24 cellular contexts compared by ENCODE assay signal in genomic region chr2:11535899-11536344, GRCh38. TPM values are rescaled to one million over a fixed set of nuclear protein-coding genes. Genes with fewer than 3 reads are reported as not detected.
DNase-seq lines count a peak whose midpoint lies in the region; ATAC-seq and TF ChIP-seq lines count a peak whose summit lies in the region.
"Had no signal": no experiment of that assay in that cellular context is flagged by ENCODE, and none has a peak within 500 bp of the region (broad histone marks: within the 10 kb centered on the region; RNA-seq: fewer than 3 reads in every experiment).

No MANE protein-coding gene starts in this region.

- TF ChIP-seq CTCF in WTC11 (IDR thresholded peaks at IDR 0.05) (no peak), neural crest cell (conservative IDR thresholded peaks at IDR 0.05) (no peak)

- H3K4me1 Mint-ChIP-seq in WTC11, result peaks cover 46% of the 10 kb centered on the region
- peaks cover 55% of the 10 kb centered on the region for H3K4me1 Mint-ChIP-seq in neural crest cell
- H3K4me1 Mint-ChIP-seq: B cell; CD4-positive, CD25-positive, alpha-beta regulatory T cell had no signal

- H3K36me3 Mint-ChIP-seq in WTC11 (no peaks in the 10 kb centered on the region), neural crest cell (ENCODE audit: low read depth) (peaks cover 5% of the 10 kb centered on the region)
- H3K36me3 Mint-ChIP-seq: CD4-positive, CD25-positive, alpha-beta regulatory T cell had no signal

- CTCF ChIA-PET in WTC11 (lab: Charles Lee), result interaction anchor here (10.2 kb wide), 1 partner anchor 45 kb away, joined by 191 read pairs; no protein-coding TSS in a partner anchor

- no peak overlapping the region for H3K4me3 Mint-ChIP-seq in WTC11
- no peak overlapping the region for H3K4me3 Mint-ChIP-seq in neural crest cell
- H3K4me3 Mint-ChIP-seq: B cell; CD4-positive, CD25-positive, alpha-beta regulatory T cell; GM23338 had no signal

- H3K27me3 Mint-ChIP-seq in WTC11 (ENCODE audit: low read depth) (no peaks in the 10 kb centered on the region), neural crest cell (ENCODE audit: low read depth) (no peaks in the 10 kb centered on the region)

- POLR2A ChIA-PET in WTC11 (lab: Charles Lee), result no interaction called here

- ATAC-seq in WTC11 (no peak), HG03175 (IDR thresholded peaks at IDR 0.05; ENCODE audit: unreplicated experiment) (no peak)
- ATAC-seq: GM23338, HCT116, PC-3 had no signal

- H3K27ac Mint-ChIP-seq in WTC11 (no peak overlapping the region), neural crest cell (ENCODE audit: unreplicated experiment) (peak overlapping the region; percentile 59)
- H3K27ac Mint-ChIP-seq: B cell; CD4-positive, CD25-positive, alpha-beta regulatory T cell; GM23338 had no signal

- DNase-seq in NCI-H1417 (lab: John Stamatoyannopoulos, UW) (peak in 2 of 3 experiments; percentile 62 to 72), NCI-H1417 treated with DMSO at 0.1 percent for 48 hours (lab: John Stamatoyannopoulos, UW) (no peak), HuH-7 (ENCODE audit: low spot score) (peak; percentile 57), WTC11 (ENCODE audit: low spot score) (no peak), neural crest cell (ENCODE audit: low read depth, low spot score) (no peak), NCI-H2227 treated with DMSO at 0.1 percent for 48 hours (lab: John Stamatoyannopoulos, UW) (no peak)
- DNase-seq in activated CD4-positive, alpha-beta T cell treated with anti-CD3 and anti-CD28 coated beads for 1 hour, result no peak
- DNase-seq: 8988T; CD4-positive, CD25-positive, alpha-beta regulatory T cell; COR-L47; DMS 273 treated with DMSO at 0.1 percent for 48 hours; GF-D8; MM.1S; NCI-H1105; NCI-H187; NCI-H2171 treated with DMSO at 0.1 percent for 48 hours; NCI-H510A treated with DMSO at 0.1 percent for 48 hours; PC-3; RPMI8226; SHP77 treated with DMSO at 0.1 percent for 48 hours had no signal

- H3K9me3 Mint-ChIP-seq in WTC11 (no peaks in the 10 kb centered on the region), neural crest cell (no peaks in the 10 kb centered on the region)
- H3K9me3 Mint-ChIP-seq: CD4-positive, CD25-positive, alpha-beta regulatory T cell; GM23338 had no signal

TF ChIP-seq in WTC11, 78 proteins besides CTCF, POLR2A, EP300 and RAD21:
- TF ChIP-seq GABPB1 (CRISPR knock-in tag; IDR thresholded peaks at IDR 0.05) (peak; percentile 26; the same call in 1 of the 2 replicates), ZNF416 (CRISPR knock-in tag; IDR thresholded peaks at IDR 0.05) (no peak)

RNA-seq across cellular contexts. Expression of gene GREB1, which starts 2.1 kb away (rescaled TPM):
- total RNA-seq in WTC11 (2021) (31.9 to 35.7 TPM (median 34.4 TPM) in 3 replicates), neural crest cell (132 and 143 TPM in 2 replicates)

Comparison
In these comparisons a context has a peak if more than half of its experiments do, and no peak if none do; other contexts are left out.
1. DNase-seq: peak in NCI-H1417 (2 of 3) and HuH-7 (single experiment); none in NCI-H1417 treated with DMSO at 0.1 percent for 48 hours (single experiment), WTC11 (single experiment), neural crest cell (single experiment), NCI-H2227 treated with DMSO at 0.1 percent for 48 hours (single experiment) and activated CD4-positive, alpha-beta T cell treated with anti-CD3 and anti-CD28 coated beads for 1 hour (single experiment).